In the genomic region with DNA sequence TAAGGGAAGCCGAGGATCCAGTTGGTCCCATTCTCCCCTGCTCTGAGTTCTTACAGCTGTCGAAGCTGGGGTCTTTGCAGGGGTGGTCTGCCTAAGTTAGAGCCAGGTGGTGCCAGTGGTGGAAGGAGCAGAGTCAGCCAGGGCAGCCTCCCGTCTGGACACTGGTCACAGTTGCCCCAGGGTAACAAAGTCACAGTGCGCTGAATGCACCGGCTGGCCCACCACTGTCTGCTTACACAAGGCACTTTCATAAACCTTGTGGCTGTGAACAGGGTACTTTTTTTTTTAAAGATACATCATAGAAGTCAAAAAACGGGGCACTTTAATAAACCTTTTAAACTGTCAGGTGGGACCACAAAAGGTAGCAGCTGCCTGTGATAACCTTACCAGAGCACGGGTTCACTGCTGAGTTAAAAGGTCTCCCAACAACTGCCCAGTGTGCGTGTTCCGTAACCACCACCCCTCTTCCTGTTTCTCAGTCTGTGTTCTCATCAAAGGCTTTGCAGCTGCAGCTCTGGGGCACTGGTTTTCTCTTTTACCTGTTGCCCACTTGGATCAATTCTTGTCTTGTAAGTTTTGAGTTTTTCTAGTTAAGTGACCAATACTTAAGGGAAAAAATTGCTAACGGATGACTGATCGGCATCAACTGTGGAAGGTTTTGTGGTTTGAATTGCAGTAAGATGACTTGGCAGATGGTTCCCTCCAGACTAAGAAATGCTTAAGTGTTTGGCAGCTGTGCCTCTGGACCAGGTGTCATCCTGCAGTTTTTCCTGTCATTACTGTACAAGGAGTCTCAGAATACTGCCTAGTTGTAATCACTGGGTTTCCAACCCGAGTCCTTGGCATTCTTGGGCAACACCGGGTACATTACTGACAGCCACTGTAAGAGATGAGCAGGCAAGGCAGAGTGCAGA, we compare ENCODE assay signal across 11 cellular contexts. TPM values are rescaled to one million over a fixed set of nuclear protein-coding genes. Genes with fewer than 3 reads are reported as not detected.
DNase-seq lines count a peak whose midpoint lies in the region; ATAC-seq lines count a peak whose summit lies in the region.
"Had no signal": no experiment of that assay in that cellular context is flagged by ENCODE, and none has a peak within 500 bp of the region (broad histone marks: within the 10 kb centered on the region; RNA-seq: fewer than 3 reads in every experiment).

No MANE protein-coding gene starts in this region.

- peaks cover 29% of the 10 kb centered on the region for H3K4me1 Mint-ChIP-seq in activated T-cell treated with anti-CD3 and anti-CD28 coated beads, Interleukin-2, amount 50 U/mL, for 24 hours (ENCODE audit: low read depth)

- H3K36me3 ChIP-seq in thymus (ENCODE audit: control insufficient read depth, insufficient read depth), result peaks cover 60% of the 10 kb centered on the region

- peak; percentile 12 for DNase-seq in activated CD4-positive, alpha-beta T cell treated with anti-CD3 and anti-CD28 coated beads for 1 hour
- DNase-seq in activated CD4-positive, alpha-beta T cell treated with anti-CD3 and anti-CD28 coated beads, Interleukin-2, amount 50 U/mL, for 4 hours, result no peak
- peak; percentile 60 for DNase-seq in activated T-cell treated with anti-CD3 and anti-CD28 coated beads, Interleukin-2, amount 50 U/mL, for 24 hours
- DNase-seq in iris pigment epithelial cell (ENCODE audit: low read depth) (peak; percentile 89), NCI-H1930 (lab: John Stamatoyannopoulos, UW) (no peak)
- DNase-seq: AML-193 had no signal

- peak overlapping the region; percentile 96 for H3K27ac ChIP-seq in thymus (ENCODE audit: low read depth)

- peaks cover 23% of the 10 kb centered on the region for H3K4me1 ChIP-seq in thymus (ENCODE audit: control insufficient read depth, insufficient read depth, low read length)

- H3K4me3 ChIP-seq in thymus (ENCODE audit: low read length), result peak overlapping the region; percentile 8
- H3K4me3 ChIP-seq: K562, skin epidermis had no signal

- H3K27me3 ChIP-seq in thymus (ENCODE audit: control insufficient read depth, insufficient read depth), result no peaks in the 10 kb centered on the region

- peaks cover 1% of the 10 kb centered on the region for H3K9me3 ChIP-seq in thymus (ENCODE audit: control insufficient read depth)

- H3K36me3 Mint-ChIP-seq in activated T-cell treated with anti-CD3 and anti-CD28 coated beads, Interleukin-2, amount 50 U/mL, for 24 hours (ENCODE audit: low read depth), result peaks cover 91% of the 10 kb centered on the region

- peak overlapping the region; percentile 94 for H3K27ac Mint-ChIP-seq in activated T-cell treated with anti-CD3 and anti-CD28 coated beads, Interleukin-2, amount 50 U/mL, for 24 hours

- ATAC-seq in GM18517 (IDR thresholded peaks at IDR 0.05; ENCODE audit: unreplicated experiment) (no peak), HG02970 (IDR thresholded peaks at IDR 0.05; ENCODE audit: low FRiP score, unreplicated experiment) (no peak)
- ATAC-seq: K562 had no signal

- H3K9me3 Mint-ChIP-seq in activated T-cell treated with anti-CD3 and anti-CD28 coated beads, Interleukin-2, amount 50 U/mL, for 24 hours, result no peaks in the 10 kb centered on the region

- 24% methylated on average over 13 of the region's 13 CpGs for WGBS in thymus

- no peaks in the 10 kb centered on the region for H3K27me3 Mint-ChIP-seq in activated T-cell treated with anti-CD3 and anti-CD28 coated beads, Interleukin-2, amount 50 U/mL, for 24 hours

- peak overlapping the region; percentile 54 for H3K4me3 Mint-ChIP-seq in activated T-cell treated with anti-CD3 and anti-CD28 coated beads, Interleukin-2, amount 50 U/mL, for 24 hours

RNA-seq across cellular contexts. Expression of gene DYNC1H1, which starts 55.9 kb away (rescaled TPM):
- 111 TPM for polyA plus RNA-seq in thymus

Comparison
In these comparisons a context has a peak if more than half of its experiments do, and no peak if none do; other contexts are left out.
1. DNase-seq: peak in activated CD4-positive, alpha-beta T cell treated with anti-CD3 and anti-CD28 coated beads for 1 hour (single experiment), activated T-cell treated with anti-CD3 and anti-CD28 coated beads, Interleukin-2, amount 50 U/mL, for 24 hours (single experiment) and iris pigment epithelial cell (single experiment); none in activated CD4-positive, alpha-beta T cell treated with anti-CD3 and anti-CD28 coated beads, Interleukin-2, amount 50 U/mL, for 4 hours (0 of 2) and NCI-H1930 (0 of 2).